In the genomic region with DNA sequence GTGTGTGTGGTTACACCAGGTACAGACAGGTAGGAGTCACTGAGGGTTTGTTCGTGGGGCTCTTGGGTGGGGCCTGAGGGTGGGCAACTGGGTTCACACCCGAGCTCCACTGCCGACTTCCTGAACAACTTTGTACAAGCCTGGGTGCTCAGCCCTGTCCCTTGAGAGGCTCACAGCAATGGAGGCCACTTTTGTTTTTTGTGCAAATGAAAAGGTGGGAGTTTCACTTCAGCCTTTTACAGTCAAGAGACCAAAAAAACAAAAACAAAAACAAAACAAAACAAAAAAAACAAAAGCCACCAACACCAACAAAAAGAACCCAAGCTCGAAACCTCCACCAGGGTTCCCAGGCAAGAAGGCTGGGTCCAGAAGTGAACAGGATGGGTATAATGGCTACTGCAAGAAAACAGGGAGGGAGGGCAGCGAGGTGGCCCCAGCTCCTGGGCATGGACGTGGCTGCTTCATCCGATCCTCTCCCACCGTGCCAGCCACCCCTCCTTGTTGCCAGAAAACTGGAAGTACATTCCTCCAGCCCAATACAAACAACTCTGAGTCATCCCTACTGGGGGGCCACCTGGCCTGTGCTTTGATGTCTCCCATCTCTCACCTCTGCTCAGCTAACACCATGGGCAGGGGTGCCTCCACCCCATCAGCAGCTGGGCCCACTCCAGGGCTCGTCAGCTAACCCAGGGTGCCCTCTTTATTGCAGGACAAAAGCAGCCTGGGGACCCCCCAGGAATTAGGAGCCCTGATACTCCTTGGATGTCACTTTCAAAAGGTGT, we compare ENCODE assay signal across 1 cellular context.
A peak's percentile ranks its signal among the peaks of the same experiment; 100 is the strongest.
TF ChIP-seq lines count a peak whose summit lies in the region.

No MANE protein-coding gene starts in this region.

TF ChIP-seq in HepG2, 621 proteins besides CTCF, POLR2A, EP300 and RAD21 (continued from another document and continues in another):
- TF ChIP-seq, protein P1, sequence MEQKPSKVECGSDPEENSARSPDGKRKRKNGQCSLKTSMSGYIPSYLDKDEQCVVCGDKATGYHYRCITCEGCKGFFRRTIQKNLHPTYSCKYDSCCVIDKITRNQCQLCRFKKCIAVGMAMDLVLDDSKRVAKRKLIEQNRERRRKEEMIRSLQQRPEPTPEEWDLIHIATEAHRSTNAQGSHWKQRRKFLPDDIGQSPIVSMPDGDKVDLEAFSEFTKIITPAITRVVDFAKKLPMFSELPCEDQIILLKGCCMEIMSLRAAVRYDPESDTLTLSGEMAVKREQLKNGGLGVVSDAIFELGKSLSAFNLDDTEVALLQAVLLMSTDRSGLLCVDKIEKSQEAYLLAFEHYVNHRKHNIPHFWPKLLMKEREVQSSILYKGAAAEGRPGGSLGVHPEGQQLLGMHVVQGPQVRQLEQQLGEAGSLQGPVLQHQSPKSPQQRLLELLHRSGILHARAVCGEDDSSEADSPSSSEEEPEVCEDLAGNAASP (CRISPR knock-in tag; IDR thresholded peaks at IDR 0.05; ENCODE audit: borderline replicate concordance), result peak; percentile 77; the same call in 1 of the 2 replicates
- TF ChIP-seq ZNF878 (CRISPR knock-in tag; IDR thresholded peaks at IDR 0.05) (peak; percentile 84; the same call in 1 of the 2 replicates), BATF2 (CRISPR knock-in tag; IDR thresholded peaks at IDR 0.05) (no peak), REL (CRISPR knock-in tag; conservative IDR thresholded peaks at IDR 0.05) (no peak), HIC2 (CRISPR knock-in tag; IDR thresholded peaks at IDR 0.05; ENCODE audit: low read depth) (peak; percentile 99), PRDM4 (CRISPR knock-in tag; IDR thresholded peaks at IDR 0.05; ENCODE audit: borderline replicate concordance) (0 out of 2 replicates have a peak, but pooled peaks have one; percentile 43), ZNF225 (CRISPR knock-in tag; IDR thresholded peaks at IDR 0.05) (no peak), ZNF512B (CRISPR knock-in tag; IDR thresholded peaks at IDR 0.05; ENCODE audit: borderline replicate concordance) (no peak), ZNF10 (CRISPR knock-in tag; IDR thresholded peaks at IDR 0.05; ENCODE audit: borderline replicate concordance, low read depth) (no peak), KLF6 (CRISPR knock-in tag; IDR thresholded peaks at IDR 0.05) (peak; percentile 90; the same call in 1 of the 2 replicates), ZNF460 (CRISPR knock-in tag; IDR thresholded peaks at IDR 0.05; ENCODE audit: borderline replicate concordance) (peak; percentile 45; the same call in 1 of the 2 replicates), ZBTB4 (CRISPR knock-in tag; IDR thresholded peaks at IDR 0.05; ENCODE audit: borderline replicate concordance) (no peak), ZBTB37 (CRISPR knock-in tag; IDR thresholded peaks at IDR 0.05) (peak; percentile 82), ZNF615 (CRISPR knock-in tag; IDR thresholded peaks at IDR 0.05; ENCODE audit: borderline replicate concordance) (0 out of 2 replicates have a peak, but pooled peaks have one; percentile 23), PLRG1 (conservative IDR thresholded peaks at IDR 0.05) (no peak), ZSCAN31 (CRISPR knock-in tag; IDR thresholded peaks at IDR 0.05; ENCODE audit: low read depth) (peak; percentile 56; the same call in 1 of the 2 replicates), SMYD3 (CRISPR knock-in tag; IDR thresholded peaks at IDR 0.05) (0 out of 2 replicates have a peak, but pooled peaks have one; percentile 40), RFX3 (CRISPR knock-in tag; IDR thresholded peaks at IDR 0.05) (no peak), GABPA (IDR thresholded peaks at IDR 0.05; ENCODE audit: low read depth, low read length) (no peak), GABPA (CRISPR knock-in tag; IDR thresholded peaks at IDR 0.05; ENCODE audit: low read depth) (no peak), BORCS8-MEF2B (CRISPR knock-in tag; IDR thresholded peaks at IDR 0.05) (peak; percentile 67; the same call in 1 of the 2 replicates), ZNF598 (CRISPR knock-in tag; IDR thresholded peaks at IDR 0.05; ENCODE audit: borderline replicate concordance) (no peak), MIER2 (CRISPR knock-in tag; IDR thresholded peaks at IDR 0.05) (no peak; the same call in 1 of the 2 replicates), TMF1 (CRISPR knock-in tag; IDR thresholded peaks at IDR 0.05; ENCODE audit: low read depth) (no peak), SMC3 (IDR thresholded peaks at IDR 0.05; ENCODE audit: low read length) (no peak), CBFB (CRISPR knock-in tag; IDR thresholded peaks at IDR 0.05) (0 out of 2 replicates have a peak, but pooled peaks have one; percentile 50), ZNF260 (CRISPR knock-in tag; IDR thresholded peaks at IDR 0.05; ENCODE audit: borderline replicate concordance, low read depth) (no peak), DMTF1 (CRISPR knock-in tag; IDR thresholded peaks at IDR 0.05) (no peak), SP1 (IDR thresholded peaks at IDR 0.05) (no peak), SP1 (CRISPR knock-in tag; IDR thresholded peaks at IDR 0.05) (no peak; the same call in 1 of the 2 replicates), NONO (IDR thresholded peaks at IDR 0.05) (no peak), NONO (CRISPR knock-in tag; conservative IDR thresholded peaks at IDR 0.05) (no peak)
- TF ChIP-seq, protein P2, sequence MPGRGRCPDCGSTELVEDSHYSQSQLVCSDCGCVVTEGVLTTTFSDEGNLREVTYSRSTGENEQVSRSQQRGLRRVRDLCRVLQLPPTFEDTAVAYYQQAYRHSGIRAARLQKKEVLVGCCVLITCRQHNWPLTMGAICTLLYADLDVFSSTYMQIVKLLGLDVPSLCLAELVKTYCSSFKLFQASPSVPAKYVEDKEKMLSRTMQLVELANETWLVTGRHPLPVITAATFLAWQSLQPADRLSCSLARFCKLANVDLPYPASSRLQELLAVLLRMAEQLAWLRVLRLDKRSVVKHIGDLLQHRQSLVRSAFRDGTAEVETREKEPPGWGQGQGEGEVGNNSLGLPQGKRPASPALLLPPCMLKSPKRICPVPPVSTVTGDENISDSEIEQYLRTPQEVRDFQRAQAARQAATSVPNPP (CRISPR knock-in tag; IDR thresholded peaks at IDR 0.05), result no peak
- TF ChIP-seq, protein P3, sequence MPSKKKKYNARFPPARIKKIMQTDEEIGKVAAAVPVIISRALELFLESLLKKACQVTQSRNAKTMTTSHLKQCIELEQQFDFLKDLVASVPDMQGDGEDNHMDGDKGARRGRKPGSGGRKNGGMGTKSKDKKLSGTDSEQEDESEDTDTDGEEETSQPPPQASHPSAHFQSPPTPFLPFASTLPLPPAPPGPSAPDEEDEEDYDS (CRISPR knock-in tag; IDR thresholded peaks at IDR 0.05), result peak; percentile 66; the same call in 1 of the 2 replicates
- TF ChIP-seq, protein P4, sequence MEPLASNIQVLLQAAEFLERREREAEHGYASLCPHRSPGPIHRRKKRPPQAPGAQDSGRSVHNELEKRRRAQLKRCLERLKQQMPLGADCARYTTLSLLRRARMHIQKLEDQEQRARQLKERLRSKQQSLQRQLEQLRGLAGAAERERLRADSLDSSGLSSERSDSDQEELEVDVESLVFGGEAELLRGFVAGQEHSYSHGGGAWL (CRISPR knock-in tag; IDR thresholded peaks at IDR 0.05), result peak; percentile 71
